8 cellular contexts compared by ENCODE assay signal in genomic region chr2:73176881-73177644, GRCh38. TPM values are rescaled to one million over a fixed set of nuclear protein-coding genes. Genes with fewer than 3 reads are reported as not detected.
A peak's percentile ranks its signal among the peaks of the same experiment; 100 is the strongest.
DNase-seq lines count a peak whose midpoint lies in the region; ATAC-seq and TF ChIP-seq lines count a peak whose summit lies in the region.

No MANE protein-coding gene starts in this region.

- H3K4me1 Mint-ChIP-seq in chondrocyte (ENCODE audit: low read depth): peaks cover 14% of the 10 kb centered on the region

- intact Hi-C loops in left colon (cut with DNase I, micrococcal nuclease): no loop called here

- DNase-seq in AML-193 (lab: John Stamatoyannopoulos, UW): peak; percentile 78 to 81
- peak; percentile 80 for DNase-seq in NCI-H345 treated with DMSO at 0.1 percent for 48 hours (lab: John Stamatoyannopoulos, UW; ENCODE audit: unreplicated experiment)
- peak; percentile 88 to 89 for DNase-seq in activated CD4-positive, alpha-beta T cell treated with anti-CD3 and anti-CD28 coated beads for 24 hours (ENCODE audit: low read depth in 2 of 2)
- DNase-seq in chondrocyte (ENCODE audit: low spot score): no peak
- DNase-seq in left colon: peak; percentile 77 to 93
- peak; percentile 68 to 87 (median 84) for DNase-seq in stimulated activated CD4-positive, alpha-beta T cell treated with anti-CD3 and anti-CD28 coated beads, Interleukin-1b, Interleukin-23, amount 100 ng/mL, for 24 hours (ENCODE audit: low read depth in 4 of 4, low spot score in 1 of 4)

- H3K36me3 Mint-ChIP-seq in chondrocyte (ENCODE audit: low read depth): no peaks in the 10 kb centered on the region

- H3K9me3 Mint-ChIP-seq in chondrocyte (ENCODE audit: low read depth): no peaks in the 10 kb centered on the region

- H3K4me3 Mint-ChIP-seq in chondrocyte (ENCODE audit: unreplicated experiment): peak overlapping the region; percentile 95

- peaks cover 48% of the 10 kb centered on the region for H3K27me3 Mint-ChIP-seq in chondrocyte (ENCODE audit: low read depth)

- peak; percentile 80 for ATAC-seq in GM19025 (IDR thresholded peaks at IDR 0.05; ENCODE audit: low read depth, unreplicated experiment)
- ATAC-seq in HG03280 (IDR thresholded peaks at IDR 0.05; ENCODE audit: unreplicated experiment): peak; percentile 80
- peak; percentile 90 for ATAC-seq in left colon

- H3K27ac Mint-ChIP-seq in chondrocyte (ENCODE audit: unreplicated experiment): peak overlapping the region; percentile 76

- TF ChIP-seq CTCF in chondrocyte (IDR thresholded peaks at IDR 0.05): peak; percentile 100

RNA-seq across cellular contexts. Expression of gene NOTO, which starts 25.3 kb away (rescaled TPM):
- total RNA-seq in chondrocyte (not detected in 3 replicates), left colon (under 1 TPM in 1 of 2 donors, not detected in 1; 0.08 TPM)

RNA-seq across cellular contexts. Expression of gene SMYD5, which starts 37.0 kb away (rescaled TPM):
- total RNA-seq in chondrocyte (10.0 to 12.6 TPM (median 11.7 TPM) in 3 replicates), left colon (10 to 100 TPM in 1 of 2 donors, 1 to 10 TPM in 1; 9.2 to 14.4 TPM)

RNA-seq across cellular contexts. Expression of gene PRADC1, which starts 56.0 kb away (rescaled TPM):
- total RNA-seq in chondrocyte (21.7 to 32.4 TPM (median 23.0 TPM) in 3 replicates), left colon (10 to 100 TPM; 40.2 to 51.9 TPM)

RNA-seq across cellular contexts. Expression of gene CCT7, which starts 57.0 kb away (rescaled TPM):
- total RNA-seq in chondrocyte (182 to 214 TPM (median 192 TPM) in 3 replicates), left colon (100 to 1,000 TPM; 120 to 140 TPM)
